In genomic region chr11:8218840-8219239, GRCh38 we compare ENCODE assay signal across 2 cellular contexts.
TF ChIP-seq lines count a peak whose summit lies in the region.

No MANE protein-coding gene starts in this region.

TF ChIP-seq in HCT116, 20 proteins besides CTCF, POLR2A, EP300 and RAD21:
- TF ChIP-seq ELF1 (IDR thresholded peaks at IDR 0.05; ENCODE audit: borderline replicate concordance, low read depth) (no peak), CEBPB (IDR thresholded peaks at IDR 0.05; ENCODE audit: low read depth) (no peak), CBX3 (IDR thresholded peaks at IDR 0.05; ENCODE audit: low read depth) (no peak), ZBTB33 (IDR thresholded peaks at IDR 0.05; ENCODE audit: extremely low read depth, insufficient replicate concordance, low read length) (no peak), SIN3A (IDR thresholded peaks at IDR 0.05; ENCODE audit: low read depth) (no peak), JUND (IDR thresholded peaks at IDR 0.05) (no peak), FOSL1 (IDR thresholded peaks at IDR 0.05; ENCODE audit: low read depth) (no peak), YY1 (IDR thresholded peaks at IDR 0.05; ENCODE audit: extremely low read depth, insufficient replicate concordance, low read depth, low read length) (no peak), EZH2 (IDR thresholded peaks at IDR 0.05) (no peak), EGR1 (IDR thresholded peaks at IDR 0.05; ENCODE audit: low read depth) (no peak), EZH2phosphoT487 (IDR thresholded peaks at IDR 0.05; ENCODE audit: borderline replicate concordance) (no peak), POLR2AphosphoS5 (IDR thresholded peaks at IDR 0.05; ENCODE audit: low read depth, low read length) (no peak), ZFX (IDR thresholded peaks at IDR 0.05) (no peak), ATF3 (IDR thresholded peaks at IDR 0.05) (no peak), TCF7L2 (IDR thresholded peaks at IDR 0.05; ENCODE audit: borderline replicate concordance, extremely low read depth, insufficient read depth, insufficient read length) (no peak), SP1 (IDR thresholded peaks at IDR 0.05; ENCODE audit: low read depth) (no peak), REST (IDR thresholded peaks at IDR 0.05; ENCODE audit: low read depth) (no peak)

TF ChIP-seq in K562, 482 proteins besides CTCF, POLR2A, EP300 and RAD21:
- TF ChIP-seq ZNF212 (CRISPR knock-in tag; IDR thresholded peaks at IDR 0.05) (no peak), ZNF253 (CRISPR knock-in tag; conservative IDR thresholded peaks at IDR 0.05) (no peak), RNF219 (CRISPR knock-in tag; IDR thresholded peaks at IDR 0.05) (no peak), ZNF444 (CRISPR knock-in tag; IDR thresholded peaks at IDR 0.05) (no peak), MYNN (IDR thresholded peaks at IDR 0.05) (no peak), MYNN (CRISPR knock-in tag; IDR thresholded peaks at IDR 0.05) (no peak), MBD2 (IDR thresholded peaks at IDR 0.05; ENCODE audit: borderline replicate concordance, low read depth) (no peak), NCOA2 (IDR thresholded peaks at IDR 0.05; ENCODE audit: partially characterized antibody in 2 of 2) (no peak), NRF1 (conservative IDR thresholded peaks at IDR 0.05 in 1 of 2, IDR thresholded peaks at IDR 0.05 in 1 of 2) (no peak), HCFC1 (IDR thresholded peaks at IDR 0.05; ENCODE audit: low read depth, low read length) (no peak), EZH2 (IDR thresholded peaks at IDR 0.05; ENCODE audit: borderline replicate concordance, low read depth, low read length) (no peak), NFIC (IDR thresholded peaks at IDR 0.05) (no peak), EWSR1 (IDR thresholded peaks at IDR 0.05; ENCODE audit: borderline replicate concordance, low read depth, partially characterized antibody) (no peak), PHTF2 (CRISPR knock-in tag; IDR thresholded peaks at IDR 0.05) (no peak), CREB3 (tag; conservative IDR thresholded peaks at IDR 0.05; ENCODE audit: low read depth) (no peak), ZNF507 (tag; conservative IDR thresholded peaks at IDR 0.05) (no peak), TBL1XR1 (IDR thresholded peaks at IDR 0.05; ENCODE audit: low read length in 2 of 2) (no peak)
